ENCODE assay signal across 8 cellular contexts in the genomic region with DNA sequence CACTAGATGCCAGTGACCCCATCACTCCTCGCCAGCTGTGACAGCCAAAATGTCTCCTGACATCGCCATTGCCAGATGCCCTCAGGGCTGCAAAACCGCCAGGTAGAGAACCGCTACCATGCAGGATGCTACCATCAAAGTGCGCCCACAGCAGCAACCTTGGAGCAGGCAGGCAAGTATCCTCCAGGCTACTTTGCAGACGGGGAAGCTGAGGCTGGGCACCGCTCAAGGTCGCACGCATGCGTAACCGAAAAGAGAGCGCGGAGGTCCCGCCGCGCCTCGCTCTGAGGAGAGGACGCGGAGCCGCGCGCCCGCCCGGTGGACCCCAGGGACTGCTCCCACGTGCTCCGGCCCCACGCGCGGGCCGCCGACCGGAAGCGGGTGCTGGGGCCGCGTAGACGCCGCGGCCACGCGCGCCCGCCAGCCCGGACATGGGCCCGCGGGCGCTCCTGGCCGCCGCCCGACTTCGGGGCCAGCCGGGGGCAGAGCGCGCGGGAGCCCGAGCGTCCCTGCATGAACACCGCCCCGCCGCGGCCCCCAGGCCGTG. TPM values are rescaled to one million over a fixed set of nuclear protein-coding genes. Genes with fewer than 3 reads are reported as not detected.
DNase-seq lines count a peak whose midpoint lies in the region; ATAC-seq, FAIRE-seq and TF ChIP-seq lines count a peak whose summit lies in the region.

A gene with protein sequence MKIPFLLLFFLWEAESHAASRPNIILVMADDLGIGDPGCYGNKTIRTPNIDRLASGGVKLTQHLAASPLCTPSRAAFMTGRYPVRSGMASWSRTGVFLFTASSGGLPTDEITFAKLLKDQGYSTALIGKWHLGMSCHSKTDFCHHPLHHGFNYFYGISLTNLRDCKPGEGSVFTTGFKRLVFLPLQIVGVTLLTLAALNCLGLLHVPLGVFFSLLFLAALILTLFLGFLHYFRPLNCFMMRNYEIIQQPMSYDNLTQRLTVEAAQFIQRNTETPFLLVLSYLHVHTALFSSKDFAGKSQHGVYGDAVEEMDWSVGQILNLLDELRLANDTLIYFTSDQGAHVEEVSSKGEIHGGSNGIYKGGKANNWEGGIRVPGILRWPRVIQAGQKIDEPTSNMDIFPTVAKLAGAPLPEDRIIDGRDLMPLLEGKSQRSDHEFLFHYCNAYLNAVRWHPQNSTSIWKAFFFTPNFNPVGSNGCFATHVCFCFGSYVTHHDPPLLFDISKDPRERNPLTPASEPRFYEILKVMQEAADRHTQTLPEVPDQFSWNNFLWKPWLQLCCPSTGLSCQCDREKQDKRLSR (plus strand): TSS at position 282 of the 547 bp plus-strand sequence. CDS start 105,488 bp downstream, outside the sequence.

- no peak for TF ChIP-seq CTCF in A549 (IDR thresholded peaks at IDR 0.05)
- no peak for TF ChIP-seq CTCF in Peyer's patch (IDR thresholded peaks at IDR 0.05)
- TF ChIP-seq CTCF in adrenal gland (IDR thresholded peaks at IDR 0.05) = no peak
- TF ChIP-seq CTCF in hepatocyte (IDR thresholded peaks at IDR 0.05; ENCODE audit: poor library complexity) = no peak

- intact Hi-C loops in adrenal gland (cut with DNase I) = no loop called here

- POLR2A ChIA-PET in A549 (lab: Yijun Ruan, JAX) = interaction anchor here (0.6 to 1.0 kb wide), 2 partner anchors 11 to 20 kb away, joined by 3 read pairs; no protein-coding TSS in a partner anchor

- H3K4me1 ChIP-seq in A549 = peaks cover 40% of the 10 kb centered on the region
- H3K4me1 ChIP-seq in Peyer's patch = no peaks in the 10 kb centered on the region
- H3K4me1 ChIP-seq in adrenal gland (replicated peaks in 1 of 2) = peaks cover 8 to 10% of the 10 kb centered on the region in 2 donors
- H3K4me1 ChIP-seq in hepatocyte (ENCODE audit: insufficient read depth) = no peaks in the 10 kb centered on the region

- no peaks in the 10 kb centered on the region for H4K20me1 ChIP-seq in hepatocyte (ENCODE audit: insufficient read depth, poor library complexity, severe bottlenecking)

- no peak for TF ChIP-seq EP300 in A549 (IDR thresholded peaks at IDR 0.05)

- H3K9me2 ChIP-seq in hepatocyte (replicated peaks; ENCODE audit: insufficient read depth) = no peaks in the 10 kb centered on the region

- H3K27me3 ChIP-seq in Peyer's patch = no peaks in the 10 kb centered on the region
- no peaks in the 10 kb centered on the region for H3K27me3 ChIP-seq in adrenal gland
- no peaks in the 10 kb centered on the region for H3K27me3 ChIP-seq in hepatocyte

- H3K36me3 ChIP-seq in Peyer's patch = no peaks in the 10 kb centered on the region
- H3K36me3 ChIP-seq in adrenal gland (replicated peaks in 1 of 2) = no peaks in the 10 kb centered on the region
- H3K36me3 ChIP-seq in hepatocyte (replicated peaks; ENCODE audit: insufficient read depth, low read depth) = no peaks in the 10 kb centered on the region

- DNase-seq in A549 (ENCODE audit: low read depth in 1 of 2, low spot score in 1 of 2) (no peak), Peyer's patch (peak; percentile 58 to 76 (median 61)), adrenal gland (peak; percentile 24 to 61 (median 48)), hepatocyte (ENCODE audit: low spot score) (peak; percentile 59), renal cortical epithelial cell (ENCODE audit: low read depth) (no peak), SKM-1 (lab: John Stamatoyannopoulos, UW; ENCODE audit: unreplicated experiment) (no peak)

- TF ChIP-seq POLR2A in A549 (IDR thresholded peaks at IDR 0.05; ENCODE audit: low read length) (no peak), Peyer's patch (IDR thresholded peaks at IDR 0.05) (no peak), adrenal gland (IDR thresholded peaks at IDR 0.05) (peak in 1 of 2 donors; percentile 31)

- TF ChIP-seq RAD21 in A549 (conservative IDR thresholded peaks at IDR 0.05 in 1 of 2, IDR thresholded peaks at IDR 0.05 in 1 of 2) = no peak

- peak within 1 kb of the TSS; percentile 92 for H2AFZ ChIP-seq in hepatocyte

- FAIRE-seq in A549 (lab: Jason Lieb, UNC) = no peak

- 0% methylated on average over 3 of the region's 61 CpGs for WGBS in A549 (ENCODE audit: missing lambda C conversion rate)
- 0 to 1% (median 0%) methylated on average over 2 to 57 of the region's 61 CpGs for WGBS in adrenal gland, 4 donors
- WGBS in hepatocyte (ENCODE audit: low lambda C conversion rate, missing lambda C conversion rate) = 51% methylated on average over 33 of the region's 61 CpGs

- CTCF ChIA-PET in A549 (lab: Yijun Ruan, JAX) = interaction anchor here (1.4 to 2.9 kb wide), 2 partner anchors 9 to 15 kb away, joined by 3 to 14 read pairs; no protein-coding TSS in a partner anchor

- ATAC-seq in A549 (peak; percentile 64 to 71), GM18858 (IDR thresholded peaks at IDR 0.05; ENCODE audit: unreplicated experiment) (peak; percentile 25), HG03064 (IDR thresholded peaks at IDR 0.05; ENCODE audit: low read depth, unreplicated experiment) (peak; percentile 50)

- peak within 1 kb of the TSS; percentile 95 to 99 for H3K27ac ChIP-seq in A549
- peak within 1 kb of the TSS; percentile 91 to 96 (median 94) for H3K27ac ChIP-seq in Peyer's patch
- H3K27ac ChIP-seq in adrenal gland = peak within 1 kb of the TSS in 4 of 5 donors; percentile 70 to 94 (median 85)
- H3K27ac ChIP-seq in hepatocyte = peak within 1 kb of the TSS; percentile 97

- H3K79me2 ChIP-seq in hepatocyte = peaks cover 5% of the 10 kb centered on the region

- H3K4me3 ChIP-seq in A549 (peak within 1 kb of the TSS; percentile 78), Peyer's patch (peak within 1 kb of the TSS; percentile 67 to 96 (median 88)), adrenal gland (peak within 1 kb of the TSS; percentile 55 to 97 (median 66)), hepatocyte (peak within 1 kb of the TSS; percentile 94)

- no peaks in the 10 kb centered on the region for H3K9me3 ChIP-seq in A549
- H3K9me3 ChIP-seq in Peyer's patch = no peaks in the 10 kb centered on the region
- no peaks in the 10 kb centered on the region for H3K9me3 ChIP-seq in adrenal gland (replicated peaks in 1 of 3)
- no peaks in the 10 kb centered on the region for H3K9me3 ChIP-seq in hepatocyte (ENCODE audit: low read depth)

- peak within 1 kb of the TSS; percentile 91 for H3K4me2 ChIP-seq in A549
- H3K4me2 ChIP-seq in hepatocyte = peak within 1 kb of the TSS; percentile 81

TF ChIP-seq in A549, 52 proteins besides CTCF, POLR2A, EP300 and RAD21 (continues in another document):
- TF ChIP-seq, protein P1, sequence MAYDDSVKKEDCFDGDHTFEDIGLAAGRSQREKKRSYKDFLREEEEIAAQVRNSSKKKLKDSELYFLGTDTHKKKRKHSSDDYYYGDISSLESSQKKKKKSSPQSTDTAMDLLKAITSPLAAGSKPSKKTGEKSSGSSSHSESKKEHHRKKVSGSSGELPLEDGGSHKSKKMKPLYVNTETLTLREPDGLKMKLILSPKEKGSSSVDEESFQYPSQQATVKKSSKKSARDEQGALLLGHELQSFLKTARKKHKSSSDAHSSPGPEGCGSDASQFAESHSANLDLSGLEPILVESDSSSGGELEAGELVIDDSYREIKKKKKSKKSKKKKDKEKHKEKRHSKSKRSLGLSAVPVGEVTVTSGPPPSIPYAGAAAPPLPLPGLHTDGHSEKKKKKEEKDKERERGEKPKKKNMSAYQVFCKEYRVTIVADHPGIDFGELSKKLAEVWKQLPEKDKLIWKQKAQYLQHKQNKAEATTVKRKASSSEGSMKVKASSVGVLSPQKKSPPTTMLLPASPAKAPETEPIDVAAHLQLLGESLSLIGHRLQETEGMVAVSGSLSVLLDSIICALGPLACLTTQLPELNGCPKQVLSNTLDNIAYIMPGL (CRISPR knock-in tag; IDR thresholded peaks at IDR 0.05; ENCODE audit: borderline replicate concordance) = no peak
- TF ChIP-seq, protein P2, sequence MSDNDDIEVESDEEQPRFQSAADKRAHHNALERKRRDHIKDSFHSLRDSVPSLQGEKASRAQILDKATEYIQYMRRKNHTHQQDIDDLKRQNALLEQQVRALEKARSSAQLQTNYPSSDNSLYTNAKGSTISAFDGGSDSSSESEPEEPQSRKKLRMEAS (IDR thresholded peaks at IDR 0.05) = peak; percentile 43
- no peak for TF ChIP-seq TP53 (CRISPR knock-in tag; IDR thresholded peaks at IDR 0.05)
- TF ChIP-seq, protein P3, sequence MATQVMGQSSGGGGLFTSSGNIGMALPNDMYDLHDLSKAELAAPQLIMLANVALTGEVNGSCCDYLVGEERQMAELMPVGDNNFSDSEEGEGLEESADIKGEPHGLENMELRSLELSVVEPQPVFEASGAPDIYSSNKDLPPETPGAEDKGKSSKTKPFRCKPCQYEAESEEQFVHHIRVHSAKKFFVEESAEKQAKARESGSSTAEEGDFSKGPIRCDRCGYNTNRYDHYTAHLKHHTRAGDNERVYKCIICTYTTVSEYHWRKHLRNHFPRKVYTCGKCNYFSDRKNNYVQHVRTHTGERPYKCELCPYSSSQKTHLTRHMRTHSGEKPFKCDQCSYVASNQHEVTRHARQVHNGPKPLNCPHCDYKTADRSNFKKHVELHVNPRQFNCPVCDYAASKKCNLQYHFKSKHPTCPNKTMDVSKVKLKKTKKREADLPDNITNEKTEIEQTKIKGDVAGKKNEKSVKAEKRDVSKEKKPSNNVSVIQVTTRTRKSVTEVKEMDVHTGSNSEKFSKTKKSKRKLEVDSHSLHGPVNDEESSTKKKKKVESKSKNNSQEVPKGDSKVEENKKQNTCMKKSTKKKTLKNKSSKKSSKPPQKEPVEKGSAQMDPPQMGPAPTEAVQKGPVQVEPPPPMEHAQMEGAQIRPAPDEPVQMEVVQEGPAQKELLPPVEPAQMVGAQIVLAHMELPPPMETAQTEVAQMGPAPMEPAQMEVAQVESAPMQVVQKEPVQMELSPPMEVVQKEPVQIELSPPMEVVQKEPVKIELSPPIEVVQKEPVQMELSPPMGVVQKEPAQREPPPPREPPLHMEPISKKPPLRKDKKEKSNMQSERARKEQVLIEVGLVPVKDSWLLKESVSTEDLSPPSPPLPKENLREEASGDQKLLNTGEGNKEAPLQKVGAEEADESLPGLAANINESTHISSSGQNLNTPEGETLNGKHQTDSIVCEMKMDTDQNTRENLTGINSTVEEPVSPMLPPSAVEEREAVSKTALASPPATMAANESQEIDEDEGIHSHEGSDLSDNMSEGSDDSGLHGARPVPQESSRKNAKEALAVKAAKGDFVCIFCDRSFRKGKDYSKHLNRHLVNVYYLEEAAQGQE (IDR thresholded peaks at IDR 0.05) = no peak

RNA-seq across cellular contexts. Expression of the gene that starts here (rescaled TPM):
- polyA plus RNA-seq in A549 (2011; rRNA removed) (2.4 and 3.1 TPM in 2 replicates), A549 (2017; fragmentation: RNase III; extraction: RNeasy Plus Mini Kit Qiagen cat#74134 plus additional on column Dnase treatment) (1.9 to 2.3 TPM (median 2.1 TPM) in 3 replicates), adrenal gland (10 to 100 TPM in 1 of 3 donors, 1 to 10 TPM in 2; 1.4 to 12.2 (median 2.0) TPM), hepatocyte (3.7 and 4.4 TPM in 2 replicates)
- 0.46 and 0.57 TPM in 2 replicates for polyA plus RNA-seq in A549 (2012; cell fraction: cytosol; rRNA removed)
- polyA plus RNA-seq in A549 (2012; cell fraction: nucleus; rRNA removed) = 0.31 TPM in 2 replicates
- 4.3 and 5.9 TPM in 2 replicates for polyA minus RNA-seq in A549 (2011; rRNA and poly(A)+ RNA removed)
- total RNA-seq in Peyer's patch (1 to 10 TPM; 3.3 to 5.6 (median 4.3) TPM), adrenal gland (10 to 100 TPM in 1 of 8 donors, 1 to 10 TPM in 7; 3.4 to 11.4 (median 4.8) TPM), hepatocyte (6.5 and 7.0 TPM in 2 replicates), renal cortical epithelial cell (3.5 and 29.1 TPM in 2 replicates)

Comparison
In these comparisons a context has a peak if more than half of its experiments do, and no peak if none do; other contexts are left out.
1. DNase-seq: peak in Peyer's patch (3 of 3), adrenal gland (7 of 7) and hepatocyte (single experiment); none in A549 (0 of 2), renal cortical epithelial cell (single experiment) and SKM-1 (single experiment).
2. Peak in every context shown above with its lines, with median percentiles within 50 percentile points of each other: ATAC-seq, H3K27ac ChIP-seq and H3K4me3 ChIP-seq.